ENCODE assay signal across 9 cellular contexts in genomic region chr16:56246051-56246817, GRCh38. TPM values are rescaled to one million over a fixed set of nuclear protein-coding genes. Genes with fewer than 3 reads are reported as not detected.
DNase-seq lines count a peak whose midpoint lies in the region; ATAC-seq and TF ChIP-seq lines count a peak whose summit lies in the region.
"Had no signal": no experiment of that assay in that cellular context is flagged by ENCODE, and none has a peak within 500 bp of the region (broad histone marks: within the 10 kb centered on the region; RNA-seq: fewer than 3 reads in every experiment).

No MANE protein-coding gene starts in this region.

- H3K23ac ChIP-seq in IMR-90 (ENCODE audit: low read depth, low read length), result no peak overlapping the region

- TF ChIP-seq CTCF in IMR-90 (conservative IDR thresholded peaks at IDR 0.05; ENCODE audit: low read depth, low read length) (no peak), testis (IDR thresholded peaks at IDR 0.05) (no peak)

- TF ChIP-seq POLR2A in IMR-90 (IDR thresholded peaks at IDR 0.05; ENCODE audit: low read depth, low read length) (no peak), testis (IDR thresholded peaks at IDR 0.05) (no peak)

- H2BK15ac ChIP-seq in IMR-90 (ENCODE audit: low read depth, low read length), result no peak overlapping the region

- peak overlapping the region; percentile 59 for H2AFZ ChIP-seq in IMR-90 (replicated peaks; ENCODE audit: low read length, poor library complexity)

- H3K36me3 Mint-ChIP-seq in activated T-cell treated with anti-CD3 and anti-CD28 coated beads, Interleukin-2, amount 50 U/mL, for 4 hours (ENCODE audit: insufficient read depth), result no peaks in the 10 kb centered on the region

- peaks cover 3% of the 10 kb centered on the region for H3K27me3 ChIP-seq in IMR-90 (ENCODE audit: control insufficient read depth, insufficient read depth, low read length)
- no peaks in the 10 kb centered on the region for H3K27me3 ChIP-seq in testis

- H3K56ac ChIP-seq in IMR-90 (ENCODE audit: extremely low read depth, insufficient read depth, low read length), result no peak overlapping the region

- H3K9ac ChIP-seq in IMR-90 (ENCODE audit: low read depth, low read length), result no peak overlapping the region

- H3K14ac ChIP-seq in IMR-90 (replicated peaks; ENCODE audit: low read depth, low read length), result no peak overlapping the region

- no peaks in the 10 kb centered on the region for H3K79me1 ChIP-seq in IMR-90 (ENCODE audit: low read depth in 1 of 2, low read length in 2 of 2)

- no peak overlapping the region for H2AK9ac ChIP-seq in IMR-90 (replicated peaks; ENCODE audit: low read depth, low read length, poor library complexity)

- no peaks in the 10 kb centered on the region for H3K27me3 Mint-ChIP-seq in activated T-cell treated with anti-CD3 and anti-CD28 coated beads, Interleukin-2, amount 50 U/mL, for 4 hours (ENCODE audit: low read depth)

- CTCF ChIA-PET in IMR-90 (lab: Yijun Ruan, JAX), result no interaction called here

- no peak overlapping the region for H2BK120ac ChIP-seq in IMR-90 (ENCODE audit: low read depth, low read length)

- H3K9me3 ChIP-seq in IMR-90 (ENCODE audit: control insufficient read depth, insufficient read depth, low read length) (no peaks in the 10 kb centered on the region), testis (no peaks in the 10 kb centered on the region)

- H3K9me1 ChIP-seq in IMR-90 (ENCODE audit: insufficient read depth, low read length), result no peaks in the 10 kb centered on the region

- in situ Hi-C loops in IMR-90 (cut with MboI; ENCODE audit: low sequenced_read_pairs), result no loop called here

- H2AK5ac ChIP-seq in IMR-90 (ENCODE audit: low read depth, low read length), result no peak overlapping the region

- H3K4me3 Mint-ChIP-seq in activated T-cell treated with anti-CD3 and anti-CD28 coated beads, Interleukin-2, amount 50 U/mL, for 4 hours, result no peak overlapping the region

- no peak overlapping the region for H3K18ac ChIP-seq in IMR-90 (ENCODE audit: low read depth, low read length)

- TF ChIP-seq RAD21 in IMR-90 (IDR thresholded peaks at IDR 0.05; ENCODE audit: low read length), result no peak

- DNase-seq in IMR-90 (peak; percentile 5), brain pericyte (ENCODE audit: low read depth, low spot score) (peak; percentile 59), kidney tubule cell (ENCODE audit: low spot score) (peak; percentile 94), testis (peak; percentile 32)
- DNase-seq in activated T-cell treated with anti-CD3 and anti-CD28 coated beads, Interleukin-2, amount 50 U/mL, for 4 hours, result no peak
- DNase-seq: NCI-H526 had no signal

- H3K4me1 Mint-ChIP-seq in activated T-cell treated with anti-CD3 and anti-CD28 coated beads, Interleukin-2, amount 50 U/mL, for 4 hours (ENCODE audit: low read depth), result no peaks in the 10 kb centered on the region

- intact Hi-C loops in IMR-90 (cut with micrococcal nuclease), result no loop called here
- intact Hi-C loops in testis (cut with DNase I; ENCODE audit: low total_unique reads), result no loop called here

- H3K36me3 ChIP-seq in IMR-90 (ENCODE audit: control insufficient read depth, insufficient read depth, low read length) (no peaks in the 10 kb centered on the region), testis (ENCODE audit: low read depth, missing control alignments) (no peaks in the 10 kb centered on the region)

- WGBS in IMR-90 (ENCODE audit: extremely low coverage in 2 of 2, insufficient read length in 1 of 2), 2 experiments, result 60% methylated on average over 8 of the region's 13 CpGs; no CpG with 5 or more reads in 1 of the 2 experiments
- 45 to 53% methylated on average over 12 of the region's 13 CpGs for WGBS in testis, 2 donors

- no peak overlapping the region for H4K8ac ChIP-seq in IMR-90 (ENCODE audit: low read depth in 2 of 2, low read length in 2 of 2)

- H3K4me2 ChIP-seq in IMR-90 (ENCODE audit: low read depth, low read length), result no peak overlapping the region

- no TSS peak for BruUV-seq in IMR-90 (replicated peaks; lab: Mats Ljungman, UMichigan)

- POLR2A ChIA-PET in IMR-90 (lab: Charles Lee; ENCODE audit: unreplicated experiment), result no interaction called here

- no peaks in the 10 kb centered on the region for H3K9me3 Mint-ChIP-seq in activated T-cell treated with anti-CD3 and anti-CD28 coated beads, Interleukin-2, amount 50 U/mL, for 4 hours

- 0 out of 2 replicates have a peak, but pooled peaks cover 1% of the 10 kb centered on the region for H3K4me1 ChIP-seq in IMR-90 (ENCODE audit: control insufficient read depth, insufficient read depth, low read length)
- H3K4me1 ChIP-seq in testis, result peaks cover 18% of the 10 kb centered on the region

- H4K5ac ChIP-seq in IMR-90 (ENCODE audit: low read depth, low read length), result no peak overlapping the region

- H3K27ac ChIP-seq in IMR-90 (ENCODE audit: insufficient read depth, low read length) (no peak overlapping the region), testis (peak overlapping the region in 1 of 2 donors; percentile 13)

- dilution Hi-C loops in IMR-90 (cut with HindIII; ENCODE audit: low sequenced_read_pairs, unreplicated experiment), result no loop called here

- H3K4me3 ChIP-seq in IMR-90 (ENCODE audit: insufficient read depth, low read depth, low read length) (no peak overlapping the region), testis (no peak overlapping the region)

- H2BK20ac ChIP-seq in IMR-90 (ENCODE audit: low read depth, low read length), result no peak overlapping the region

- H3K4ac ChIP-seq in IMR-90 (ENCODE audit: low read depth, low read length), result no peak overlapping the region

- no peaks in the 10 kb centered on the region for H4K20me1 ChIP-seq in IMR-90 (ENCODE audit: insufficient read depth, low read length)

- H4K91ac ChIP-seq in IMR-90 (ENCODE audit: insufficient read depth, low read depth, low read length), result no peak overlapping the region

- ATAC-seq in IMR-90 (ENCODE audit: low read depth) (no peak; the same call in none of the 2 replicates), GM21390 (IDR thresholded peaks at IDR 0.05; ENCODE audit: unreplicated experiment) (no peak), HG03469 (IDR thresholded peaks at IDR 0.05; ENCODE audit: unreplicated experiment) (no peak)
- ATAC-seq in activated T-cell treated with anti-CD3 and anti-CD28 coated beads, Interleukin-2, amount 50 U/mL, for 4 hours, result no peak

- H2BK5ac ChIP-seq in IMR-90 (ENCODE audit: low read depth, low read length, poor library complexity, severe bottlenecking), result no peak overlapping the region

TF ChIP-seq in IMR-90, 13 proteins besides CTCF, POLR2A, EP300 and RAD21:
- TF ChIP-seq RCOR1 (IDR thresholded peaks at IDR 0.05; ENCODE audit: insufficient replicate concordance, low read length) (no peak), USF2 (IDR thresholded peaks at IDR 0.05; ENCODE audit: low read depth, low read length) (no peak), NFE2L2 (IDR thresholded peaks at IDR 0.05; ENCODE audit: low read depth, low read length) (no peak), RFX5 (IDR thresholded peaks at IDR 0.05; ENCODE audit: low read depth, low read length) (no peak), CHD1 (IDR thresholded peaks at IDR 0.05; ENCODE audit: low read depth, low read length) (no peak), SMC3 (IDR thresholded peaks at IDR 0.05; ENCODE audit: low read depth, low read length) (no peak), CEBPB (IDR thresholded peaks at IDR 0.05; ENCODE audit: low read depth, low read length) (no peak)

RNA-seq across cellular contexts. Expression of gene GNAO1, which starts 54.9 kb away (rescaled TPM):
- under 0.01 TPM in 1 of 2 replicates, not detected in the other for total RNA-seq in IMR-90 (2012; rRNA removed)
- 0.07 and 0.09 TPM in 2 replicates for polyA plus RNA-seq in IMR-90 (2012; rRNA removed)
- polyA plus RNA-seq in IMR-90 (2012; cell fraction: cytosol; rRNA removed), result 0.03 and 0.10 TPM in 2 replicates
- 0.11 and 0.25 TPM in 2 replicates for polyA plus RNA-seq in IMR-90 (2012; cell fraction: nucleus; rRNA removed; ENCODE audit: low replicate concordance)
- total RNA-seq in testis, result 10 to 100 TPM; 28.6 to 33.3 TPM
- polyA plus RNA-seq in testis (ENCODE audit: insufficient read depth, low read depth, low replicate concordance), result 37.1 TPM
- 1 to 10 TPM; 1.3 to 2.5 (median 2.1) TPM for total RNA-seq in activated T-cell treated with anti-CD3 and anti-CD28 coated beads, Interleukin-2, amount 50 U/mL, for 4 hours
- total RNA-seq: pulmonary artery endothelial cell had no signal

Comparison
In these comparisons a context has a peak if more than half of its experiments do, and no peak if none do; other contexts are left out.
1. RNA of gene GNAO1, which starts 54.9 kb away (total RNA-seq): 28.6 to 33.3 TPM in testis; 1.3 to 2.5 TPM in activated T-cell treated with anti-CD3 and anti-CD28 coated beads, Interleukin-2, amount 50 U/mL, for 4 hours and under 0.01 TPM in IMR-90; every median in the first group is over 4 times any median in the second.